Comparison of ENCODE assay signal across 30 cellular contexts in the genomic region with DNA sequence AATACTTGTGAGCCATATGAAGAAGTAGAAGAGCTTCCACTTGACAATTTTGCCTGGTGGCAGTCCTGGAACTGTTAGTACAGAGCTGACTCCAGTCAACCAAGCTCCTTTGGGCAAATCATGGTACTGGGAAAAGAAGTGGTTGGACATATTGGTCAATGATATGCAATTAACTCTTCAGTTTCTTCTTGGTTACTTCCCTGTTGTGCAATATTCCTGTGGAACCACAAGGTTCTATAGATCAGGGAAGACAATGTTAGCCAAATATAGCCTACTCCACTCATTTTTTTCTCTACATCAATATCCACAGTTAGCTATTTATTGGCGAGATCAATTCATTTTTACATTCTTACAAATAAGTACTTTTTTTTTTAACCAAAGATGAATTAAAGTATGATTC. TPM values are rescaled to one million over a fixed set of nuclear protein-coding genes. Genes with fewer than 3 reads are reported as not detected.
"Had no signal": no experiment of that assay in that cellular context is flagged by ENCODE, and none has a peak within 500 bp of the region (broad histone marks: within the 10 kb centered on the region; RNA-seq: fewer than 3 reads in every experiment).

No MANE protein-coding gene starts in this region.

- H3K27ac ChIP-seq: adrenal gland, body of pancreas, RWPE1, SJCRH30, SK-N-MC had no signal

- ATAC-seq: activated CD8-positive, alpha-beta T cell treated with anti-CD3 and anti-CD28 coated beads, Interleukin-2, amount 10 ng/mL, durations not matched to agents 7 days and 5 days; activated naive CD4-positive, alpha-beta T cell treated with anti-CD3 and anti-CD28 coated beads, Interleukin-2, amount 50 U/mL, for 72 hours; activated T-cell treated with anti-CD3 and anti-CD28 coated beads, Interleukin-2, amount 50 U/mL, for 4 hours; body of pancreas; PC-3; Right ventricle myocardium inferior had no signal

- H3K9me3 ChIP-seq: adrenal gland, body of pancreas, SJCRH30 had no signal

- H3K27me3 ChIP-seq: adrenal gland, body of pancreas had no signal

- H3K4me3 ChIP-seq: adrenal gland, body of pancreas, SJCRH30, SK-N-MC had no signal

- H3K36me3 ChIP-seq: adrenal gland, SJCRH30 had no signal

- DNase-seq: activated CD4-positive, alpha-beta T cell treated with anti-CD3 and anti-CD28 coated beads, Interleukin-2, amount 10 ng/mL, durations not matched to agents 24 days and 14 days; activated CD4-positive, alpha-beta T cell treated with anti-CD3 and anti-CD28 coated beads, Interleukin-2, amount 50 U/mL, for 4 hours; activated CD8-positive, alpha-beta T cell treated with anti-CD3 and anti-CD28 coated beads, Interleukin-2, amount 10 ng/mL, durations not matched to agents 7 days and 5 days; activated gamma-delta T cell treated with Interleukin-2 at 50 U/mL for 16 hours; activated naive CD4-positive, alpha-beta T cell treated with anti-CD3 and anti-CD28 coated beads for 36 hours; activated T-cell treated with anti-CD3 and anti-CD28 coated beads, Interleukin-2, amount 50 U/mL, for 4 hours; adrenal gland; body of pancreas; caudate nucleus; cerebellar nuclear complex; Karpas-422; KBM-7; NCI-H1105; NCI-H1417 treated with DMSO at 0.1 percent for 48 hours; NCI-H187 treated with DMSO at 0.1 percent for 48 hours; NCI-H345; NCI-H524 treated with DMSO at 0.1 percent for 48 hours; NK-92 treated with Interleukin-12 subunit alpha and Interleukin-12 subunit beta, amount 100 ng/mL, for 24 hours; PC-3; SJCRH30; T1000 had no signal

- H3K4me1 ChIP-seq: adrenal gland, SJCRH30 had no signal

RNA-seq across cellular contexts. Expression of gene GDA, which starts 14.4 kb away (rescaled TPM):
- total RNA-seq: activated CD4-positive, alpha-beta T cell treated with anti-CD3 and anti-CD28 coated beads, Interleukin-2, amount 10 ng/mL, durations not matched to agents 24 days and 14 days; activated CD8-positive, alpha-beta T cell treated with anti-CD3 and anti-CD28 coated beads, Interleukin-2, amount 10 ng/mL, durations not matched to agents 7 days and 5 days; activated naive CD4-positive, alpha-beta T cell treated with anti-CD3 and anti-CD28 coated beads for 36 hours; activated naive CD4-positive, alpha-beta T cell treated with anti-CD3 and anti-CD28 coated beads, Interleukin-2, amount 50 U/mL, for 72 hours; activated T-helper 1 cell treated with anti-CD3 and anti-CD28 coated beads, Interleukin-12 subunit alpha, Interleukin-12 subunit beta, Interleukin-2, Interleukin-4 antibody, amounts not matched to agents 30 ng/mL and 10 ng/mL and 1 ng/mL, durations not matched to agents 14 hours and 24 hours and 36 hours; astrocyte; MCF 10A; PC-3; SJCRH30; T-helper 1 cell treated with Interleukin-12 subunit alpha and Interleukin-12 subunit beta and Interleukin-4 antibody, amounts not matched to agents 30 ng/mL and 1 ng/mL, for 36 hours; T-helper 2 cell treated with Interferon-gamma antibody and Interleukin-4, amounts not matched to agents 100 ng/mL and 5 ng/mL, for 36 hours had no signal
